Comparison of ENCODE assay signal across 8 cellular contexts in genomic region chrX:12977761-12978204, GRCh38. TPM values are rescaled to one million over a fixed set of nuclear protein-coding genes. Genes with fewer than 3 reads are reported as not detected.
A peak's percentile ranks its signal among the peaks of the same experiment; 100 is the strongest.
DNase-seq lines count a peak whose midpoint lies in the region; ATAC-seq and TF ChIP-seq lines count a peak whose summit lies in the region.

No MANE protein-coding gene starts in this region.

- H3K4me3 ChIP-seq in skeletal muscle tissue (ENCODE audit: low read length in 3 of 3), result peak overlapping the region in 1 of 3 donors; percentile 60

- no peak for DNase-seq in CD4-positive, alpha-beta T cell
- peak; percentile 46 for DNase-seq in NCI-H146 treated with DMSO at 0.1 percent for 48 hours (lab: John Stamatoyannopoulos, UW; ENCODE audit: unreplicated experiment)
- DNase-seq in endothelial cell (ENCODE audit: low spot score), result no peak
- DNase-seq in RKO (ENCODE audit: low spot score), result no peak
- DNase-seq in HuH-7 (ENCODE audit: low spot score), result no peak
- no peak for DNase-seq in GM19240 (ENCODE audit: insufficient read length, low spot score)

- H3K4me1 ChIP-seq in skeletal muscle tissue (ENCODE audit: control insufficient read depth in 3 of 3, insufficient read depth in 3 of 3, low read length in 3 of 3), result peaks cover 0 to 5% (median 0%) of the 10 kb centered on the region in 3 donors

- H3K27me3 ChIP-seq in CD4-positive, alpha-beta T cell (ENCODE audit: control insufficient read depth, insufficient read depth, low read length), result no peaks in the 10 kb centered on the region
- peaks cover 0 to 4% (median 0%) of the 10 kb centered on the region in 3 donors for H3K27me3 ChIP-seq in skeletal muscle tissue (ENCODE audit: control insufficient read depth in 3 of 3, insufficient read depth in 3 of 3, low read length in 3 of 3)

- POLR2A ChIA-PET in CD4-positive, alpha-beta T cell (lab: Charles Lee), result interaction anchor here (0.8 to 20.8 kb wide), 29 partner anchors 7 to 757 kb away, joined by 3 to 1205 read pairs (median 7); partner anchors contain the start of genes OFD1 and TRAPPC2

- no peaks in the 10 kb centered on the region for H3K9me3 ChIP-seq in CD4-positive, alpha-beta T cell (ENCODE audit: control insufficient read depth, low read length)
- no peaks in the 10 kb centered on the region for H3K9me3 ChIP-seq in skeletal muscle tissue (ENCODE audit: control insufficient read depth in 3 of 3, low read length in 3 of 3)

- peak overlapping the region; percentile 95 for H3K27ac Mint-ChIP-seq in CD4-positive, alpha-beta T cell
- H3K27ac Mint-ChIP-seq in endothelial cell (ENCODE audit: unreplicated experiment), result peak overlapping the region; percentile 58

- H3K27ac ChIP-seq in CD4-positive, alpha-beta T cell (ENCODE audit: low read depth, low read length), result peak overlapping the region; percentile 75
- peak overlapping the region; percentile 56 for H3K27ac ChIP-seq in skeletal muscle tissue (ENCODE audit: low read depth, low read length)

- TF ChIP-seq CTCF in CD4-positive, alpha-beta T cell (IDR thresholded peaks at IDR 0.05), result no peak
- TF ChIP-seq CTCF in endothelial cell (IDR thresholded peaks at IDR 0.05; ENCODE audit: unreplicated experiment), result no peak

- H3K36me3 ChIP-seq in skeletal muscle tissue (ENCODE audit: control insufficient read depth in 3 of 3, insufficient read depth in 3 of 3, low read length in 3 of 3), result no peaks in the 10 kb centered on the region

- CTCF ChIA-PET in CD4-positive, alpha-beta T cell (lab: Charles Lee), result interaction anchor here (1.2 to 13.4 kb wide), 4 partner anchors 21 to 114 kb away, joined by 3 to 181 read pairs (median 28); no protein-coding TSS in a partner anchor

- H3K36me3 Mint-ChIP-seq in CD4-positive, alpha-beta T cell (ENCODE audit: low read depth), result peaks cover 57% of the 10 kb centered on the region
- H3K36me3 Mint-ChIP-seq in endothelial cell (ENCODE audit: low read depth, unreplicated experiment), result peaks cover 17% of the 10 kb centered on the region

- H3K4me3 Mint-ChIP-seq in CD4-positive, alpha-beta T cell, result peak overlapping the region; percentile 97
- H3K4me3 Mint-ChIP-seq in endothelial cell (ENCODE audit: unreplicated experiment), result peak overlapping the region; percentile 96

- ATAC-seq in CD4-positive, alpha-beta T cell (ENCODE audit: poor library complexity), result peak; percentile 8
- ATAC-seq in GM21515 (IDR thresholded peaks at IDR 0.05; ENCODE audit: unreplicated experiment), result peak; percentile 9

- H3K4me1 Mint-ChIP-seq in CD4-positive, alpha-beta T cell (ENCODE audit: low read depth), result peaks cover 45% of the 10 kb centered on the region
- H3K4me1 Mint-ChIP-seq in endothelial cell (ENCODE audit: unreplicated experiment), result peaks cover 20% of the 10 kb centered on the region

- no peaks in the 10 kb centered on the region for H3K27me3 Mint-ChIP-seq in CD4-positive, alpha-beta T cell
- peaks cover 3% of the 10 kb centered on the region for H3K27me3 Mint-ChIP-seq in endothelial cell (ENCODE audit: unreplicated experiment)

- H3K9ac ChIP-seq in skeletal muscle tissue (ENCODE audit: low read depth in 1 of 3, low read length in 3 of 3), result peak overlapping the region in 1 of 3 donors; percentile 40

- no peaks in the 10 kb centered on the region for H3K9me3 Mint-ChIP-seq in CD4-positive, alpha-beta T cell
- no peaks in the 10 kb centered on the region for H3K9me3 Mint-ChIP-seq in endothelial cell (ENCODE audit: unreplicated experiment)

- intact Hi-C loops in CD4-positive, alpha-beta T cell (cut with DNase I, micrococcal nuclease), result loop anchor here in 1 of 2 experiments (1.0 to 10.0 kb wide), 8 partner anchors 9 to 1057 kb away; partner anchors contain the start of gene TCEANC

RNA-seq across cellular contexts. Expression of gene TMSB4X, which starts 2.9 kb away (rescaled TPM):
- 1,000 to 10,000 TPM; 2,621 to 2,738 TPM for total RNA-seq in CD4-positive, alpha-beta T cell
- total RNA-seq in endothelial cell (ENCODE audit: unreplicated experiment) (3,201 TPM), skeletal muscle tissue (1,543 TPM)
